Comparison of ENCODE assay signal across 8 cellular contexts in the genomic region with DNA sequence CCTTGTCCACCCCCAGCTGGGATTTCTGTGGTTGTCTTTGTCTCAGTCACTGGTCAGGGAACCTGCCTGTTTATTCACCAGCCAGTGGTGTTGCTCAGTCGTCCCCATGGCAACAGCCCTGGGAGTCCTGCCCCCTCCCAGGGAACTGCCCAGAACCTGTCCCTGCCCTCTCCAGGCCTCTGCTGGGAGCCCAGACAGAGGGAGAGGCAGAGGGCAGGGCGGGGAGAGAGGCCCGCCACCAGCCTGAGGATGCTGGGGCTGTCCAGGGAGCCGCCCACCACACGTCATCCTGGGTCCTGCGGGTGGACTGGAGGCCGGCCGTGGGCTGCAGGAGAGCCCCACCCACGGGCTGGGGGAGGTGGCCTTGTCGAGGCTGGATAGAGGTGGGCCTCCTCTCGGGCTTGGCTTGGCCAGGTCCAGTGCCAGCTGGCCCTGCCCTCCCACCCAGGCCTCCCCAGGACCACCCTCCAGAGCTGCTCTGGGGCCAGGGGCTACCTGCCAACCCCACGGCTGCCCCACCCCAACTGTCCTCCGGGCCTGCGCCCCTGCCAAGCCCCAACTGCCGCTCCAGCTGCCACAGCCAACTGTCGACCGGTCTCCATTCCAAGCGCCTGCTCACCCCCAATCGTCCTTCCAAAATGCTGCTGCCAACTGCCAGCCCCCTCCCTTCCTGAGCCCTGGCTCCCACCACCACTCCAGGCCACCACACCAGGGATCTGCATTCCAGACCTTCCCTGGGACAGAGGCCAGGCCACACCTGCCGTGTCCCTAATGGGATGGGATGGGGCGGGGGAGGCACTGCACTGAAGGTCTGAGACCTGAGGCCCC. TPM values are rescaled to one million over a fixed set of nuclear protein-coding genes. Genes with fewer than 3 reads are reported as not detected.
DNase-seq lines count a peak whose midpoint lies in the region; ATAC-seq, FAIRE-seq and TF ChIP-seq lines count a peak whose summit lies in the region.

No MANE protein-coding gene starts in this region.

- H3K27ac ChIP-seq in smooth muscle cell (ENCODE audit: low read depth), result no peak overlapping the region
- no peak overlapping the region for H3K27ac ChIP-seq in Karpas-422 (ENCODE audit: low read length)

- no peaks in the 10 kb centered on the region for H3F3A ChIP-seq in smooth muscle cell (ENCODE audit: low read depth)

- H3K4me2 ChIP-seq in smooth muscle cell, result peak overlapping the region; percentile 79
- H3K4me2 ChIP-seq in Karpas-422 (ENCODE audit: low read depth, low read length, poor library complexity, severe bottlenecking), result no peak overlapping the region

- no peaks in the 10 kb centered on the region for H3K27me3 ChIP-seq in smooth muscle cell (ENCODE audit: low read depth)
- no peaks in the 10 kb centered on the region for H3K27me3 ChIP-seq in Karpas-422 (ENCODE audit: low read length)

- H3K36me3 ChIP-seq in smooth muscle cell (ENCODE audit: low read depth) (no peaks in the 10 kb centered on the region), Karpas-422 (ENCODE audit: insufficient read depth, low read length) (no peaks in the 10 kb centered on the region)

- TF ChIP-seq POLR2A in GM12891 (IDR thresholded peaks at IDR 0.05; ENCODE audit: low read depth, low read length), result no peak

- no peak for FAIRE-seq in GM12891 (lab: Jason Lieb, UNC)

- H3K9me3 ChIP-seq in iPS-18c (ENCODE audit: control insufficient read depth, insufficient read depth, low read length) (no peaks in the 10 kb centered on the region), smooth muscle cell (replicated peaks; ENCODE audit: low read depth) (no peaks in the 10 kb centered on the region), Karpas-422 (ENCODE audit: low read length) (no peaks in the 10 kb centered on the region)

- H3K4me1 ChIP-seq in smooth muscle cell (ENCODE audit: low read depth) (peaks cover 13% of the 10 kb centered on the region), Karpas-422 (ENCODE audit: low read length) (no peaks in the 10 kb centered on the region)

- H3K4me3 ChIP-seq in iPS-18c (ENCODE audit: insufficient read depth, low read depth, low read length) (peak overlapping the region; percentile 20), smooth muscle cell (no peak overlapping the region), Karpas-422 (ENCODE audit: low read length) (no peak overlapping the region)

- peak; percentile 74 for DNase-seq in GM12891 (ENCODE audit: insufficient read length, low spot score)
- peak; percentile 99 for DNase-seq in NCI-H226
- DNase-seq in T47D (ENCODE audit: low read depth in 1 of 2, low spot score in 1 of 2), result peak; percentile 99 to 100
- peak; percentile 56 for DNase-seq in smooth muscle cell (lab: John Stamatoyannopoulos, UW; ENCODE audit: unreplicated experiment)
- DNase-seq in Karpas-422, result no peak
- no peak for DNase-seq in activated naive CD4-positive, alpha-beta T cell treated with Interleukin-2 at 50 U/mL for 16 hours

- H4K20me1 ChIP-seq in smooth muscle cell (ENCODE audit: low read depth), result no peaks in the 10 kb centered on the region
- H4K20me1 ChIP-seq in Karpas-422 (ENCODE audit: insufficient read depth, low read depth, low read length), result no peaks in the 10 kb centered on the region

- WGBS in smooth muscle cell (ENCODE audit: low lambda C conversion rate), result 28% methylated on average over 17 of the region's 21 CpGs

- H3K9me2 ChIP-seq in Karpas-422 (replicated peaks; ENCODE audit: insufficient read depth, low read length), result no peaks in the 10 kb centered on the region

- no peak for TF ChIP-seq CTCF in smooth muscle cell (IDR thresholded peaks at IDR 0.05; ENCODE audit: borderline replicate concordance, insufficient read depth, poor library complexity, severe bottlenecking)

- H3K9ac ChIP-seq in smooth muscle cell (ENCODE audit: low read depth), result no peak overlapping the region
- no peak overlapping the region for H3K9ac ChIP-seq in Karpas-422 (ENCODE audit: low read length)

- H2AFZ ChIP-seq in smooth muscle cell (ENCODE audit: low read depth), result no peak overlapping the region
- no peak overlapping the region for H2AFZ ChIP-seq in Karpas-422 (ENCODE audit: low read length)

- in situ Hi-C loops in T47D (cut with HindIII; ENCODE audit: low pct_unique_long_range_greater_than_20kb, low sequenced_read_pairs), result no loop called here

- ATAC-seq in GM18861 (IDR thresholded peaks at IDR 0.05; ENCODE audit: unreplicated experiment), result no peak

- H3K79me2 ChIP-seq in smooth muscle cell (ENCODE audit: low read depth), result no peaks in the 10 kb centered on the region
- H3K79me2 ChIP-seq in Karpas-422 (ENCODE audit: low read length), result no peaks in the 10 kb centered on the region

TF ChIP-seq in GM12891, 5 proteins besides CTCF, POLR2A, EP300 and RAD21:
- TF ChIP-seq PAX5 (IDR thresholded peaks at IDR 0.05; ENCODE audit: insufficient read depth, low read length, severe bottlenecking) (no peak), POU2F2 (IDR thresholded peaks at IDR 0.05; ENCODE audit: low read depth, low read length) (no peak), TAF1 (IDR thresholded peaks at IDR 0.05; ENCODE audit: low read depth, low read length) (no peak), SPI1 (IDR thresholded peaks at IDR 0.05; ENCODE audit: low read depth, low read length) (no peak), POLR2AphosphoS5 (IDR thresholded peaks at IDR 0.05; ENCODE audit: low read depth, low read length) (no peak)

RNA-seq across cellular contexts. Expression of gene ZBTB46, which starts 4.2 kb away (rescaled TPM):
- 2.8 TPM for polyA plus RNA-seq in GM12891 (2012; ENCODE audit: low read depth, missing spikeins)
- 2.7 and 4.5 TPM in 2 replicates for total RNA-seq in smooth muscle cell
- 2.3 and 4.0 TPM in 2 replicates for polyA plus RNA-seq in smooth muscle cell
- 0.18 TPM in 1 of 2 replicates, not detected in the other for total RNA-seq in Karpas-422 (2014; rRNA removed; shearing (Covaris generic); ENCODE audit: low replicate concordance)

RNA-seq across cellular contexts. Expression of gene ABHD16B, which starts 26.1 kb away (rescaled TPM):
- polyA plus RNA-seq in GM12891 (2012; ENCODE audit: low read depth, missing spikeins), result 0.26 TPM
- not detected in 2 replicates for total RNA-seq in smooth muscle cell
- 0.31 TPM in 1 of 2 replicates, not detected in the other for polyA plus RNA-seq in smooth muscle cell
- total RNA-seq in Karpas-422 (2014; rRNA removed; shearing (Covaris generic); ENCODE audit: low replicate concordance), result not detected in 2 replicates

RNA-seq across cellular contexts. Expression of gene TPD52L2, which starts 29.8 kb away (rescaled TPM):
- polyA plus RNA-seq in GM12891 (2012; ENCODE audit: low read depth, missing spikeins), result 41.8 TPM
- total RNA-seq in smooth muscle cell, result 74.0 and 74.4 TPM in 2 replicates
- 93.8 and 94.8 TPM in 2 replicates for polyA plus RNA-seq in smooth muscle cell
- 25.9 and 38.3 TPM in 2 replicates for total RNA-seq in Karpas-422 (2014; rRNA removed; shearing (Covaris generic); ENCODE audit: low replicate concordance)

RNA-seq across cellular contexts. Expression of gene DNAJC5, which starts 59.7 kb away (rescaled TPM):
- 18.2 TPM for polyA plus RNA-seq in GM12891 (2012; ENCODE audit: low read depth, missing spikeins)
- 21.1 and 24.5 TPM in 2 replicates for total RNA-seq in smooth muscle cell
- 8.7 TPM in 2 replicates for polyA plus RNA-seq in smooth muscle cell
- total RNA-seq in Karpas-422 (2014; rRNA removed; shearing (Covaris generic); ENCODE audit: low replicate concordance), result 22.9 and 28.5 TPM in 2 replicates

Comparison
In these comparisons a context has a peak if more than half of its experiments do, and no peak if none do; other contexts are left out.
1. DNase-seq: peak in GM12891 (single experiment), NCI-H226 (single experiment), T47D (2 of 2) and smooth muscle cell (single experiment); none in Karpas-422 (single experiment) and activated naive CD4-positive, alpha-beta T cell treated with Interleukin-2 at 50 U/mL for 16 hours (single experiment).